ENCODE assay signal across 8 cellular contexts in the genomic region with DNA sequence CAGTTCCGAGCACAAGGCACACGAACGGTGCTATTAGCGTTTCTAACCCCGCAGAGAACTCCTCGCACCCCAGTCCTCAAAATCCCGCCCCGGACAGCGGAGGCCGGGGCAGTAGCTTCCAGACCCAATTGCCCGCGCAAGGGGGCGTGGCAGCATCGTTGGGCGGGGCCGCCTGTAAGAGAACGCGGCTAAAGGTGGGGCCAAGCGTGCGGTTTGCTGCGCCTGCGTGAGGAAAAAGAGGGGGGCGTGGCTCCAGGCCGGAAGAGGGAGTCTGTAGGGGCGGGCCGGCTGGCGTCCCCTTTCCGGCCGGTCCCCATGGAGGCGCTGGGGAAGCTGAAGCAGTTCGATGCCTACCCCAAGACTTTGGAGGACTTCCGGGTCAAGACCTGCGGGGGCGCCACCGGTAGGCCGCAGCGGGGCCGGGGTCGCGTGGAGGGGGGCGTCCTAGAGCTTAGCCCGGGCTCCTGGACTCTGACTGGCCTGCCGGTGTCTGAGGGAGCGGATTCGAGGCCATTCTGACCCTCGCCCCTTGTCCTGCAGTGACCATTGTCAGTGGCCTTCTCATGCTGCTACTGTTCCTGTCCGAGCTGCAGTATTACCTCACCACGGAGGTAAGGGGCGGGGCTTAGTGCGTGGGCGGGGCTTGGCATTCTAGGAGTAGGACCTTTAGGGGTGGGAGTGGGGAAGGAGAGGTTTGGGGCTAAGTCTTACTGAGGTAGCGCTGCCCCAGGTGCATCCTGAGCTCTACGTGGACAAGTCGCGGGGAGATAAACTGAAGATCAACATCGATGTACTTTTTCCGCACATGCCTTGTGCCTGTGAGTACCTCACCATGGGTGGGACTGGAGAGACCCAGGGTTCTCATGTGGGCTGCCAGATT. TPM values are rescaled to one million over a fixed set of nuclear protein-coding genes. Genes with fewer than 3 reads are reported as not detected.
DNase-seq lines count a peak whose midpoint lies in the region; TF ChIP-seq lines count a peak whose summit lies in the region.

A gene (plus strand): TSS at position 296 of the 880 bp plus-strand sequence. CDS start 20 bp downstream, at position 316.

- no peaks in the 10 kb centered on the region for H3K9me3 ChIP-seq in MG63

- H3K27me3 Mint-ChIP-seq in nephron progenitor cell (ENCODE audit: low read depth, poor library complexity) = peaks cover 2% of the 10 kb centered on the region
- H3K27me3 Mint-ChIP-seq in stimulated activated naive CD8-positive, alpha-beta T cell treated with anti-CD3 and anti-CD28 coated beads, Interleukin-15, Interleukin-2, amounts not matched to agents 100 ng/mL and 50 ng/mL, for 24 hours = no peaks in the 10 kb centered on the region

- peaks cover 14% of the 10 kb centered on the region for H3K36me3 Mint-ChIP-seq in nephron progenitor cell (ENCODE audit: low read depth)
- H3K36me3 Mint-ChIP-seq in stimulated activated naive CD8-positive, alpha-beta T cell treated with anti-CD3 and anti-CD28 coated beads, Interleukin-15, Interleukin-2, amounts not matched to agents 100 ng/mL and 50 ng/mL, for 24 hours (ENCODE audit: low read depth) = peaks cover 10% of the 10 kb centered on the region

- H3K36me3 ChIP-seq in MG63 = peaks cover 41% of the 10 kb centered on the region

- no peaks in the 10 kb centered on the region for H3K9me3 Mint-ChIP-seq in nephron progenitor cell
- no peaks in the 10 kb centered on the region for H3K9me3 Mint-ChIP-seq in stimulated activated naive CD8-positive, alpha-beta T cell treated with anti-CD3 and anti-CD28 coated beads, Interleukin-15, Interleukin-2, amounts not matched to agents 100 ng/mL and 50 ng/mL, for 24 hours

- H3K4me3 ChIP-seq in MG63 = peak within 1 kb of the TSS; percentile 80
- H3K4me3 ChIP-seq in fibroblast of pulmonary artery (replicated peaks; ENCODE audit: low read depth, low read length) = peak within 1 kb of the TSS; percentile 93

- peak; percentile 98 for DNase-seq in Daoy (ENCODE audit: low read depth)
- peak; percentile 93 for DNase-seq in H4 (ENCODE audit: low spot score)
- DNase-seq in MG63 = peak; percentile 98
- peak; percentile 93 to 95 for DNase-seq in SHP77 (lab: John Stamatoyannopoulos, UW)
- peak; percentile 96 for DNase-seq in activated T-helper 9 cell treated with anti-CD3 and anti-CD28 coated beads, Interleukin-2, amount 50 U/mL, for 16 hours (ENCODE audit: low read depth)
- DNase-seq in fibroblast of pulmonary artery (ENCODE audit: low read depth) = peak; percentile 95
- peak; percentile 100 for DNase-seq in nephron progenitor cell

- peak within 1 kb of the TSS; percentile 91 for H3K27ac Mint-ChIP-seq in nephron progenitor cell
- peak within 1 kb of the TSS; percentile 82 for H3K27ac Mint-ChIP-seq in stimulated activated naive CD8-positive, alpha-beta T cell treated with anti-CD3 and anti-CD28 coated beads, Interleukin-15, Interleukin-2, amounts not matched to agents 100 ng/mL and 50 ng/mL, for 24 hours

- peak within 1 kb of the TSS; percentile 90 for H3K4me3 Mint-ChIP-seq in nephron progenitor cell
- H3K4me3 Mint-ChIP-seq in stimulated activated naive CD8-positive, alpha-beta T cell treated with anti-CD3 and anti-CD28 coated beads, Interleukin-15, Interleukin-2, amounts not matched to agents 100 ng/mL and 50 ng/mL, for 24 hours = peak within 1 kb of the TSS; percentile 86

- TF ChIP-seq CTCF in fibroblast of pulmonary artery (IDR thresholded peaks at IDR 0.05; ENCODE audit: low read length, missing control alignments) (no peak), nephron progenitor cell (IDR thresholded peaks at IDR 0.05) (no peak)

- H3K4me1 Mint-ChIP-seq in nephron progenitor cell = peaks cover 35% of the 10 kb centered on the region
- peaks cover 22% of the 10 kb centered on the region for H3K4me1 Mint-ChIP-seq in stimulated activated naive CD8-positive, alpha-beta T cell treated with anti-CD3 and anti-CD28 coated beads, Interleukin-15, Interleukin-2, amounts not matched to agents 100 ng/mL and 50 ng/mL, for 24 hours (ENCODE audit: low read depth)

- H3K27me3 ChIP-seq in MG63 = no peaks in the 10 kb centered on the region

RNA-seq across cellular contexts. Expression of the gene that starts here (rescaled TPM):
- total RNA-seq in Daoy (2014; rRNA removed; shearing (Covaris generic)) = 172 and 178 TPM in 2 replicates
- 503 and 555 TPM in 2 replicates for total RNA-seq in H4 (2014; rRNA removed; shearing (Covaris generic))
- total RNA-seq in MG63 (2014; rRNA removed; shearing (Covaris generic); ENCODE audit: low replicate concordance) = 392 and 530 TPM in 2 replicates

Comparison
In these comparisons a context has a peak if more than half of its experiments do, and no peak if none do; other contexts are left out.
1. Peak in every context shown above with its lines: DNase-seq and H3K4me3 ChIP-seq.